Comparison of ENCODE assay signal across 18 cellular contexts in the genomic region with DNA sequence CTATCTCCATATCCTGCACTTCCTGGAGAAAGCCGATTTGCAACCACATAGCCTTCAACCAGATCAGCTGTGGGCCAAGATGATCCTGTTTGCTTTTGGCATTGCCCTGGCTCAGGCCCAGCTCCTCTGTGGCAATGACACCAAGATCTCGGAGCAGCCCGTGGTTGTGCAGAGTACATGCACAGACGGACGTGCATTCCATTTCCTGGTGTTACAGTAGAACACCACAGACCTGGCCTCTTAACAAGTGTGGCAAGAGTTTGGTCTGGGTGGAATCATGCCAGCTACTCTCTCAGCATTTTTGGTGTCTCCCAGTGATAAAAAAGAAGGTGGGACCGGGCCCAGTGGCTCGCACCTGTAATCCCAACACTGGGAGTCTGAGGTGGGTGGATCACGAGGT. TPM values are rescaled to one million over a fixed set of nuclear protein-coding genes. Genes with fewer than 3 reads are reported as not detected.
DNase-seq lines count a peak whose midpoint lies in the region; ATAC-seq and TF ChIP-seq lines count a peak whose summit lies in the region.
"Had no signal": no experiment of that assay in that cellular context is flagged by ENCODE, and none has a peak within 500 bp of the region (broad histone marks: within the 10 kb centered on the region; RNA-seq: fewer than 3 reads in every experiment).

No MANE protein-coding gene starts in this region.

- no peaks in the 10 kb centered on the region for H3K27me3 Mint-ChIP-seq in MCF 10A (ENCODE audit: insufficient read depth, unreplicated experiment)
- H3K27me3 Mint-ChIP-seq in naive thymus-derived CD8-positive, alpha-beta T cell, result no peaks in the 10 kb centered on the region
- H3K27me3 Mint-ChIP-seq: CD8-positive, alpha-beta memory T cell; IgD-negative memory B cell had no signal

- POLR2A ChIA-PET in MCF 10A (lab: Yijun Ruan, JAX), result interaction anchor here (1.0 to 3.0 kb wide), 3 partner anchors 9 to 20 kb away, joined by 3 to 8 read pairs (median 5); a partner anchor contains a TSS
- POLR2A ChIA-PET in naive thymus-derived CD8-positive, alpha-beta T cell (lab: Charles Lee), result interaction anchor here (1.0 to 9.0 kb wide), 3 partner anchors 9 to 31 kb away, joined by 4 to 98 read pairs (median 5); a partner anchor contains a TSS

- H3K27me3 ChIP-seq in breast epithelium (no peaks in the 10 kb centered on the region), sigmoid colon (no peaks in the 10 kb centered on the region), adrenal gland (no peaks in the 10 kb centered on the region)
- H3K27me3 ChIP-seq: left lung, suprapubic skin had no signal

- no peak for TF ChIP-seq POLR2A in breast epithelium (IDR thresholded peaks at IDR 0.05)
- TF ChIP-seq POLR2A in sigmoid colon (IDR thresholded peaks at IDR 0.05), result no peak
- TF ChIP-seq POLR2A in adrenal gland (IDR thresholded peaks at IDR 0.05), result no peak

- no TSS peak for BruUV-seq in MCF 10A (replicated peaks; lab: Mats Ljungman, UMichigan)

- no peak for ATAC-seq in naive thymus-derived CD8-positive, alpha-beta T cell
- ATAC-seq: left lung had no signal

- in situ Hi-C loops in astrocyte of the cerebellum (cut with HindIII; ENCODE audit: low sequenced_read_pairs), result no loop called here

- WGBS in sigmoid colon, 2 donors, result 86 to 93% methylated on average over 8 of the region's 8 CpGs
- 86 to 94% (median 92%) methylated on average over 4 to 8 of the region's 8 CpGs for WGBS in adrenal gland, 4 donors

- H3K4me1 ChIP-seq in breast epithelium, result no peaks in the 10 kb centered on the region
- H3K4me1 ChIP-seq in sigmoid colon, result no peaks in the 10 kb centered on the region
- H3K4me1 ChIP-seq in adrenal gland (replicated peaks in 1 of 2), result no peaks in the 10 kb centered on the region

- H3K36me3 ChIP-seq in breast epithelium, result no peaks in the 10 kb centered on the region
- peaks cover 0 to 9% (median 2%) of the 10 kb centered on the region in 4 donors for H3K36me3 ChIP-seq in sigmoid colon
- peaks cover 0 to 2% of the 10 kb centered on the region in 2 donors for H3K36me3 ChIP-seq in adrenal gland (replicated peaks in 1 of 2)

- H3K9me3 Mint-ChIP-seq in MCF 10A (ENCODE audit: unreplicated experiment), result no peaks in the 10 kb centered on the region
- no peaks in the 10 kb centered on the region for H3K9me3 Mint-ChIP-seq in naive thymus-derived CD8-positive, alpha-beta T cell
- H3K9me3 Mint-ChIP-seq: CD8-positive, alpha-beta memory T cell; IgD-negative memory B cell had no signal

- H3K4me3 ChIP-seq in breast epithelium (no peak overlapping the region), astrocyte of the cerebellum (ENCODE audit: low read depth, low read length) (no peak overlapping the region), sigmoid colon (no peak overlapping the region), adrenal gland (no peak overlapping the region)
- H3K4me3 ChIP-seq: left lung, suprapubic skin had no signal

- no peak for TF ChIP-seq CTCF in MCF 10A (IDR thresholded peaks at IDR 0.05; ENCODE audit: unreplicated experiment)
- no peak for TF ChIP-seq CTCF in breast epithelium (IDR thresholded peaks at IDR 0.05)
- TF ChIP-seq CTCF in astrocyte of the cerebellum (IDR thresholded peaks at IDR 0.05; ENCODE audit: low read depth, low read length, missing control alignments), result no peak
- no peak for TF ChIP-seq CTCF in sigmoid colon (IDR thresholded peaks at IDR 0.05)
- TF ChIP-seq CTCF in adrenal gland (IDR thresholded peaks at IDR 0.05), result no peak

- intact Hi-C loops in MCF 10A (cut with micrococcal nuclease), result no loop called here
- intact Hi-C loops in breast epithelium (cut with DNase I; ENCODE audit: low total_unique reads), result no loop called here
- intact Hi-C loops in sigmoid colon (cut with DNase I), result no loop called here
- intact Hi-C loops in adrenal gland (cut with DNase I), result no loop called here

- H3K9me3 ChIP-seq in breast epithelium (no peaks in the 10 kb centered on the region), sigmoid colon (no peaks in the 10 kb centered on the region), adrenal gland (replicated peaks in 1 of 3) (no peaks in the 10 kb centered on the region)
- H3K9me3 ChIP-seq: left lung, suprapubic skin had no signal

- H3K27ac Mint-ChIP-seq in MCF 10A (ENCODE audit: low read depth, unreplicated experiment), result no peak overlapping the region
- H3K27ac Mint-ChIP-seq in naive thymus-derived CD8-positive, alpha-beta T cell, result peak overlapping the region in 7 of 10 donors; percentile 5 to 97 (median 65)

- H3K4me3 Mint-ChIP-seq in MCF 10A (ENCODE audit: unreplicated experiment), result no peak overlapping the region
- peak overlapping the region in 3 of 10 donors; percentile 3 to 63 (median 12) for H3K4me3 Mint-ChIP-seq in naive thymus-derived CD8-positive, alpha-beta T cell
- H3K4me3 Mint-ChIP-seq: CD8-positive, alpha-beta memory T cell; IgD-negative memory B cell had no signal

- peaks cover 8% of the 10 kb centered on the region for H3K4me1 Mint-ChIP-seq in MCF 10A (ENCODE audit: insufficient read depth, unreplicated experiment)
- peaks cover 41 to 94% (median 89%) of the 10 kb centered on the region in 4 donors for H3K4me1 Mint-ChIP-seq in naive thymus-derived CD8-positive, alpha-beta T cell

- H3K36me3 Mint-ChIP-seq in MCF 10A (ENCODE audit: insufficient read depth, unreplicated experiment), result peaks cover 38% of the 10 kb centered on the region
- peaks cover 21 to 39% (median 32%) of the 10 kb centered on the region in 3 donors for H3K36me3 Mint-ChIP-seq in naive thymus-derived CD8-positive, alpha-beta T cell

- no peak for TF ChIP-seq EP300 in sigmoid colon (IDR thresholded peaks at IDR 0.05)

- DNase-seq in MCF 10A (ENCODE audit: unreplicated experiment) (peak; percentile 77), breast epithelium (ENCODE audit: low spot score in 2 of 2) (no peak), LHCN-M2 (ENCODE audit: low read depth) (peak; percentile 7), astrocyte of the cerebellum (ENCODE audit: low read depth) (peak; percentile 24), sigmoid colon (no peak), HK-2 (ENCODE audit: unreplicated experiment) (no peak), adrenal gland (no peak)
- DNase-seq in naive thymus-derived CD8-positive, alpha-beta T cell, result no peak
- DNase-seq: caudate nucleus; CD8-positive, alpha-beta memory T cell; DMS79 treated with DMSO at 0.1 percent for 48 hours; erythroblast; left lung; NCI-H2081 treated with DMSO at 0.1 percent for 48 hours; NCI-H510A had no signal

- CTCF ChIA-PET in MCF 10A (lab: Yijun Ruan, JAX), result interaction anchor here (1.3 kb wide), 1 partner anchor 162 kb away, joined by 4 read pairs; no protein-coding TSS in a partner anchor

- H3K27ac ChIP-seq in breast epithelium, result no peak overlapping the region
- no peak overlapping the region for H3K27ac ChIP-seq in sigmoid colon
- no peak overlapping the region for H3K27ac ChIP-seq in adrenal gland
- H3K27ac ChIP-seq: HL-60, left lung, suprapubic skin had no signal

RNA-seq across cellular contexts. Expression of a gene that starts 20.0 kb away (rescaled TPM):
- total RNA-seq in MCF 10A (2022) (28.5 and 33.0 TPM in 2 replicates), breast epithelium (10 to 100 TPM; 26.7 to 33.5 (median 26.9) TPM), LHCN-M2 (2014; rRNA removed) (19.5 and 20.5 TPM in 2 replicates), sigmoid colon (10 to 100 TPM; 17.1 to 22.4 (median 18.4) TPM), adrenal gland (10 to 100 TPM in 3 of 8 donors, 1 to 10 TPM in 5; 6.7 to 19.2 (median 9.7) TPM)
- polyA plus RNA-seq in LHCN-M2 (2012), result 5.4 TPM
- total RNA-seq in naive thymus-derived CD8-positive, alpha-beta T cell, result 10 to 100 TPM; 70.2 to 78.6 TPM
- 10 to 100 TPM; 24.7 to 37.1 (median 27.3) TPM for polyA plus RNA-seq in naive thymus-derived CD8-positive, alpha-beta T cell
- polyA plus RNA-seq in sigmoid colon (10 to 100 TPM in 1 of 3 donors, 1 to 10 TPM in 2; 5.3 to 13.5 (median 5.4) TPM), adrenal gland (1 to 10 TPM; 4.2 to 8.0 (median 4.8) TPM)

Comparison
In these comparisons a context has a peak if more than half of its experiments do, and no peak if none do; other contexts are left out.
1. DNase-seq: peak in MCF 10A (single experiment), LHCN-M2 (single experiment) and astrocyte of the cerebellum (single experiment); none in breast epithelium (0 of 2), naive thymus-derived CD8-positive, alpha-beta T cell (0 of 10), sigmoid colon (single experiment), HK-2 (single experiment) and adrenal gland (0 of 7).